8 cellular contexts compared by ENCODE assay signal in genomic region chr5:179733764-179734126, GRCh38. TPM values are rescaled to one million over a fixed set of nuclear protein-coding genes. Genes with fewer than 3 reads are reported as not detected.
DNase-seq lines count a peak whose midpoint lies in the region; ATAC-seq and TF ChIP-seq lines count a peak whose summit lies in the region.

No MANE protein-coding gene starts in this region.

- TF ChIP-seq CTCF in AG09309 (IDR thresholded peaks at IDR 0.05; ENCODE audit: control insufficient read depth, insufficient read depth, low read depth, low read length, missing control alignments) (no peak), MM.1S (IDR thresholded peaks at IDR 0.05; ENCODE audit: low read length) (no peak), natural killer cell (IDR thresholded peaks at IDR 0.05) (no peak)

- WGBS in ectodermal cell, 2 experiments, result 3 to 5% methylated on average over 2 of the region's 2 CpGs

- H3K36me3 Mint-ChIP-seq in natural killer cell, result peaks cover 15% of the 10 kb centered on the region

- H3K27ac ChIP-seq in MM.1S (ENCODE audit: low read length) (peak overlapping the region; percentile 27; the same call in 1 of the 2 replicates), ectodermal cell (ENCODE audit: insufficient read depth, low read depth, low read length, poor library complexity, severe bottlenecking) (no peak overlapping the region)

- ATAC-seq in natural killer cell (no peak), HG03469 (IDR thresholded peaks at IDR 0.05; ENCODE audit: unreplicated experiment) (no peak)

- H3K9me3 ChIP-seq in MM.1S (replicated peaks; ENCODE audit: insufficient read depth, low read length) (no peaks in the 10 kb centered on the region), ectodermal cell (ENCODE audit: control insufficient read depth, low read length) (no peaks in the 10 kb centered on the region)

- H3K27ac Mint-ChIP-seq in natural killer cell, result peak overlapping the region; percentile 85 to 89

- H3K27me3 ChIP-seq in MM.1S (replicated peaks; ENCODE audit: insufficient read depth, low read length) (no peaks in the 10 kb centered on the region), ectodermal cell (ENCODE audit: control insufficient read depth, insufficient read depth, low read length, poor library complexity, severe bottlenecking) (no peaks in the 10 kb centered on the region)

- H3K4me2 ChIP-seq in MM.1S (ENCODE audit: low read depth, low read length), result peak overlapping the region; percentile 74

- H3K4me1 Mint-ChIP-seq in natural killer cell, result peaks cover 43 to 45% of the 10 kb centered on the region in 2 donors

- H3F3A ChIP-seq in MM.1S (ENCODE audit: insufficient read depth, low read length), result peaks cover 30% of the 10 kb centered on the region

- H3K36me3 ChIP-seq in MM.1S (replicated peaks; ENCODE audit: insufficient read depth, low read length) (peaks cover 5% of the 10 kb centered on the region; the same call in 1 of the 2 replicates), ectodermal cell (ENCODE audit: control insufficient read depth, insufficient read depth, low read length) (peaks cover 16% of the 10 kb centered on the region)

- H2AFZ ChIP-seq in MM.1S (ENCODE audit: low read length), result peak overlapping the region; percentile 46; the same call in 1 of the 2 replicates

- no peaks in the 10 kb centered on the region for H4K20me1 ChIP-seq in MM.1S (ENCODE audit: insufficient read depth, low read length)

- H3K79me2 ChIP-seq in MM.1S (ENCODE audit: low read length), result peaks cover 58% of the 10 kb centered on the region

- H3K27me3 Mint-ChIP-seq in natural killer cell (ENCODE audit: low read depth in 2 of 2), result no peaks in the 10 kb centered on the region

- H3K9me3 Mint-ChIP-seq in natural killer cell, result no peaks in the 10 kb centered on the region

- intact Hi-C loops in natural killer cell (cut with micrococcal nuclease), result loop anchor here (2.0 to 10.0 kb wide), 3 partner anchors 55 to 179 kb away; partner anchors contain the start of genes HNRNPH1 and RUFY1

- peak overlapping the region; percentile 89 for H3K4me3 Mint-ChIP-seq in natural killer cell

- peak overlapping the region; percentile 71 for H3K4me3 ChIP-seq in AG09309 (ENCODE audit: control insufficient read depth, low read depth, low read length)
- H3K4me3 ChIP-seq in MM.1S (ENCODE audit: low read length), result peak overlapping the region; percentile 98
- peak overlapping the region; percentile 85 for H3K4me3 ChIP-seq in ectodermal cell (ENCODE audit: insufficient read depth, low read depth, low read length)

- peaks cover 31% of the 10 kb centered on the region for H3K4me1 ChIP-seq in MM.1S (ENCODE audit: low read length)
- no peaks in the 10 kb centered on the region for H3K4me1 ChIP-seq in ectodermal cell (ENCODE audit: control insufficient read depth, insufficient read depth, low read length)

- H3K9ac ChIP-seq in MM.1S (ENCODE audit: low read length), result peak overlapping the region; percentile 82

- H3K9me2 ChIP-seq in MM.1S (replicated peaks; ENCODE audit: insufficient read depth, low read length), result no peaks in the 10 kb centered on the region

- no peak for DNase-seq in AG09309 (ENCODE audit: low read depth)
- DNase-seq in MM.1S, result no peak
- no peak for DNase-seq in natural killer cell
- DNase-seq in COLO668 (lab: John Stamatoyannopoulos, UW; ENCODE audit: unreplicated experiment), result no peak
- DNase-seq in NCI-H1105 (lab: John Stamatoyannopoulos, UW), result no peak
- no peak for DNase-seq in cerebellar cortex (ENCODE audit: low spot score)

RNA-seq across cellular contexts. Expression of gene MAML1, which starts 1.1 kb away (rescaled TPM):
- 57.2 TPM for polyA plus RNA-seq in ectodermal cell (2013, experiment 1 of 4)
- 52.8 TPM for polyA plus RNA-seq in ectodermal cell (2013, experiment 2 of 4)
- polyA plus RNA-seq in ectodermal cell (2013, experiment 3 of 4), result 41.9 TPM
- polyA plus RNA-seq in ectodermal cell (2013, experiment 4 of 4), result 47.6 TPM
- 10 to 100 TPM; 28.8 to 45.4 (median 37.6) TPM for total RNA-seq in natural killer cell

RNA-seq across cellular contexts. Expression of gene CANX, which starts 35.0 kb away (rescaled TPM):
- 296 TPM for polyA plus RNA-seq in ectodermal cell (2013, experiment 1 of 4)
- polyA plus RNA-seq in ectodermal cell (2013, experiment 2 of 4), result 266 TPM
- 187 TPM for polyA plus RNA-seq in ectodermal cell (2013, experiment 3 of 4)
- 202 TPM for polyA plus RNA-seq in ectodermal cell (2013, experiment 4 of 4)
- total RNA-seq in natural killer cell, result 100 to 1,000 TPM; 233 to 291 (median 260) TPM

RNA-seq across cellular contexts. Expression of gene CBY3, which starts 52.9 kb away (rescaled TPM):
- polyA plus RNA-seq in ectodermal cell (2013, experiment 1 of 4), result 0.57 TPM
- polyA plus RNA-seq in ectodermal cell (2013, experiment 2 of 4), result not detected
- polyA plus RNA-seq in ectodermal cell (2013, experiment 3 of 4), result 0.37 TPM
- polyA plus RNA-seq in ectodermal cell (2013, experiment 4 of 4), result not detected
- total RNA-seq in natural killer cell, result not detected
